Comparison of ENCODE assay signal across 21 cellular contexts in genomic region chr1:36843906-36844610, GRCh38.
"Had no signal": no experiment of that assay in that cellular context is flagged by ENCODE, and none has a peak within 500 bp of the region (broad histone marks: within the 10 kb centered on the region; RNA-seq: fewer than 3 reads in every experiment).

No MANE protein-coding gene starts in this region.

- H3K4me1 ChIP-seq: right atrium auricular region, sigmoid colon, suprapubic skin had no signal

- H3K27ac ChIP-seq: coronary artery, hepatocyte, ovary, right atrium auricular region, sigmoid colon, skin epidermis, suprapubic skin, thyroid gland had no signal

- H3K27me3 ChIP-seq: ovary, right atrium auricular region, thyroid gland had no signal

- H3K36me3 Mint-ChIP-seq: naive B cell, type B pancreatic cell had no signal

- H3K4me3 Mint-ChIP-seq: endodermal cell, naive B cell, nephron, type B pancreatic cell had no signal

- H3K9me3 ChIP-seq: ovary, right atrium auricular region, sigmoid colon, suprapubic skin, thyroid gland had no signal

- H3K9me3 Mint-ChIP-seq: endodermal cell, naive B cell, nephron, type B pancreatic cell had no signal

- H2AFZ ChIP-seq: hepatocyte had no signal

- DNase-seq: effector CD4-positive, alpha-beta T cell; endodermal cell; erythroblast; foreskin melanocyte; head of caudate nucleus; left colon; left ventricle myocardium superior; mesendoderm; naive B cell; ovary; sigmoid colon; stimulated activated CD4-positive, alpha-beta T cell treated with anti-CD3 and anti-CD28 coated beads, Interleukin-12 subunit alpha, Interleukin-12 subunit beta, amount 100 ng/mL, for 4 hours; stimulated activated naive CD8-positive, alpha-beta T cell treated with anti-CD3 and anti-CD28 coated beads, Interleukin-15, Interleukin-2, amounts not matched to agents 100 U/mL and 50 U/mL, for 24 hours; thyroid gland had no signal

- ATAC-seq: left colon; left ventricle myocardium superior; stimulated activated naive CD8-positive, alpha-beta T cell treated with anti-CD3 and anti-CD28 coated beads, Interleukin-15, Interleukin-2, amounts not matched to agents 100 U/mL and 50 U/mL, for 24 hours had no signal

- H3K27ac Mint-ChIP-seq: endodermal cell, naive B cell, nephron, type B pancreatic cell had no signal

- H3K36me3 ChIP-seq: ovary, right atrium auricular region, sigmoid colon, suprapubic skin, thyroid gland had no signal

- H3K4me1 Mint-ChIP-seq: naive B cell, nephron had no signal

- H3K4me3 ChIP-seq: coronary artery, hepatocyte, ovary, right atrium auricular region, sigmoid colon, skin epidermis, suprapubic skin, thyroid gland had no signal

- H3K4me2 ChIP-seq: hepatocyte had no signal
